In genomic region chr19:1502433-1503088, GRCh38 we compare ENCODE assay signal across 1 cellular context.
TF ChIP-seq lines count a peak whose summit lies in the region.

No MANE protein-coding gene starts in this region.

TF ChIP-seq in GM23338, 12 proteins besides CTCF, POLR2A, EP300 and RAD21:
- TF ChIP-seq CREB1 (CRISPR knock-in tag; IDR thresholded peaks at IDR 0.05; ENCODE audit: low read depth): no peak
- no peak for TF ChIP-seq NANOG (IDR thresholded peaks at IDR 0.05; ENCODE audit: borderline replicate concordance)
- TF ChIP-seq ZNF462 (CRISPR knock-in tag; IDR thresholded peaks at IDR 0.05): no peak
- TF ChIP-seq EZH2phosphoT487 (IDR thresholded peaks at IDR 0.05; ENCODE audit: unreplicated experiment): no peak
